In the genomic region with DNA sequence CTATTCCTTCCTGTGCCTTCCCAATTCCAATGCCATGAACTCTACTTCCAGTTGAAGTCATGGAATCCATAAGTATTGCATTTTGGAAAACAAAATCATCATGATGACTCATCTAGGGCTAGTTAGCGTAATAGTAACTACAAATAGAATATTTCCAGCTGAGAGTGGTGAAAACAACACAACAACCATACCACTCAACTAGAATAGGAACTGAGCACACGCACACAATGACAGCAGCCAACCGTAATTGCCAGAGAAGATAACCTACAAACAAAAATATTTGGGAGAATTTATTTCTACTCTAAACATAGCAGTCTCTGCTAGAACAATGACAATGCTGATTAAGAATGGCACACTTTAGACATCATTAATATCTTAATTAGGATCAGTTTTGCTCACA, we compare ENCODE assay signal across 22 cellular contexts.
DNase-seq lines count a peak whose midpoint lies in the region; ATAC-seq, FAIRE-seq and TF ChIP-seq lines count a peak whose summit lies in the region.
"Had no signal": no experiment of that assay in that cellular context is flagged by ENCODE, and none has a peak within 500 bp of the region (broad histone marks: within the 10 kb centered on the region; RNA-seq: fewer than 3 reads in every experiment).

No MANE protein-coding gene starts in this region.

- TF ChIP-seq CTCF in heart left ventricle (IDR thresholded peaks at IDR 0.05) (no peak), endothelial cell of umbilical vein (IDR thresholded peaks at IDR 0.05; ENCODE audit: extremely low read depth in 1 of 2, insufficient read depth in 1 of 2, low read depth in 1 of 2, low read length in 2 of 2) (no peak), left ventricle myocardium inferior (IDR thresholded peaks at IDR 0.05; ENCODE audit: borderline replicate concordance) (no peak)

- TF ChIP-seq POLR2A in heart left ventricle (IDR thresholded peaks at IDR 0.05) = no peak
- no peak for TF ChIP-seq POLR2A in endothelial cell of umbilical vein (IDR thresholded peaks at IDR 0.05; ENCODE audit: low read depth, low read length)

- H3K79me2 ChIP-seq in endothelial cell of umbilical vein (ENCODE audit: control insufficient read depth, insufficient read depth, low read length) = no peaks in the 10 kb centered on the region

- no peak overlapping the region for H3K4me2 ChIP-seq in endothelial cell of umbilical vein (ENCODE audit: insufficient read depth, low read length)
- H3K4me2 ChIP-seq: BLaER1 treated with 17β-estradiol and CSF1 and Interleukin-3, amounts not matched to agents 10 nM and 100 nM had no signal

- POLR2A ChIA-PET in endothelial cell of umbilical vein (lab: Charles Lee) = no interaction called here

- intact Hi-C loops in heart left ventricle (cut with DNase I) (no loop called here), cardiac septum (cut with DNase I) (no loop called here), endothelial cell of umbilical vein (cut with micrococcal nuclease) (no loop called here), left ventricle myocardium inferior (cut with micrococcal nuclease) (no loop called here)

- dilution Hi-C loops in endothelial cell of umbilical vein (cut with MboI; ENCODE audit: extremely low pct_ligation_motif_present, low sequenced_read_pairs) = no loop called here

- no peak for DNase-seq in heart left ventricle
- DNase-seq in cardiac septum (ENCODE audit: low spot score) = no peak
- DNase-seq in endothelial cell of umbilical vein (ENCODE audit: low read depth, low spot score) = no peak
- no peak for DNase-seq in left ventricle myocardium inferior
- DNase-seq in NK-92 (lab: John Stamatoyannopoulos, UW; ENCODE audit: unreplicated experiment) = no peak
- DNase-seq in caudate nucleus (lab: John Stamatoyannopoulos, UW) = no peak
- DNase-seq: BE2C; CD4-positive, alpha-beta T cell; CD8-positive, alpha-beta memory T cell; DMS 273 treated with DMSO at 0.1 percent for 48 hours; DMS79; EL; GDM1; GM23248; H7; HCEC 1CT had no signal

- H3K4me3 ChIP-seq in heart left ventricle (no peak overlapping the region), endothelial cell of umbilical vein (replicated peaks in 1 of 3; ENCODE audit: insufficient read depth in 1 of 3, low read depth in 1 of 3, low read length in 3 of 3) (no peak overlapping the region), left ventricle myocardium inferior (no peak overlapping the region)
- H3K4me3 ChIP-seq: BLaER1 treated with 17β-estradiol and CSF1 and Interleukin-3, amounts not matched to agents 10 nM and 100 nM; GM12878; GM23248 had no signal

- FAIRE-seq in endothelial cell of umbilical vein (lab: Jason Lieb, UNC) = no peak
- FAIRE-seq: D721Med, GM12878, GM19239, H1 had no signal

- H2AFZ ChIP-seq in endothelial cell of umbilical vein (ENCODE audit: low read depth, low read length) = no peak overlapping the region
- H2AFZ ChIP-seq: GM23248 had no signal

- H3K27me3 ChIP-seq in heart left ventricle = no peaks in the 10 kb centered on the region
- peaks cover 2 to 9% of the 10 kb centered on the region in 2 experiments for H3K27me3 ChIP-seq in endothelial cell of umbilical vein (ENCODE audit: control insufficient read depth in 2 of 2, insufficient read depth in 2 of 2, low read length in 2 of 2)
- no peaks in the 10 kb centered on the region for H3K27me3 ChIP-seq in left ventricle myocardium inferior (ENCODE audit: low read depth)
- H3K27me3 ChIP-seq: BE2C; BLaER1 treated with 17β-estradiol and CSF1 and Interleukin-3, amounts not matched to agents 10 nM and 100 nM had no signal

- BruUV-seq in endothelial cell of umbilical vein (replicated peaks; lab: Mats Ljungman, UMichigan) = no TSS peak

- 38 to 60% (median 58%) methylated on average over 3 of the region's 3 CpGs for WGBS in heart left ventricle, 4 donors

- peaks cover 0 to 3% (median 0%) of the 10 kb centered on the region in 9 donors for H3K36me3 ChIP-seq in heart left ventricle
- H3K36me3 ChIP-seq in endothelial cell of umbilical vein (ENCODE audit: control insufficient read depth in 2 of 2, extremely low read depth in 1 of 2, insufficient read depth in 2 of 2, low read length in 2 of 2) = no peaks in the 10 kb centered on the region
- H3K36me3 ChIP-seq in left ventricle myocardium inferior = peaks cover 9% of the 10 kb centered on the region
- H3K36me3 ChIP-seq: BE2C; BLaER1 treated with 17β-estradiol and CSF1 and Interleukin-3, amounts not matched to agents 10 nM and 100 nM had no signal

- no peaks in the 10 kb centered on the region for H3K9me1 ChIP-seq in endothelial cell of umbilical vein (replicated peaks; ENCODE audit: control insufficient read depth, extremely low read depth, insufficient read depth, low read length)

- peak overlapping the region in 9 of 12 donors; percentile 9 to 70 (median 41) for H3K27ac ChIP-seq in heart left ventricle
- no peak overlapping the region for H3K27ac ChIP-seq in endothelial cell of umbilical vein (ENCODE audit: insufficient read depth, low read depth, low read length)
- H3K27ac ChIP-seq in left ventricle myocardium inferior (replicated peaks) = peak overlapping the region; percentile 54
- H3K27ac ChIP-seq in caudate nucleus (ENCODE audit: low read depth, low read length) = no peak overlapping the region
- H3K27ac ChIP-seq: BLaER1 treated with 17β-estradiol and CSF1 and Interleukin-3, amounts not matched to agents 10 nM and 100 nM; GM23248 had no signal

- CTCF ChIA-PET in endothelial cell of umbilical vein (lab: Charles Lee) = no interaction called here

- no peaks in the 10 kb centered on the region for H3K9me3 ChIP-seq in heart left ventricle
- H3K9me3 ChIP-seq in endothelial cell of umbilical vein (replicated peaks; ENCODE audit: control insufficient read depth, insufficient read depth, low read length) = no peaks in the 10 kb centered on the region
- H3K9me3 ChIP-seq in left ventricle myocardium inferior (replicated peaks) = peaks cover 5% of the 10 kb centered on the region
- H3K9me3 ChIP-seq: BE2C; BLaER1 treated with 17β-estradiol and CSF1 and Interleukin-3, amounts not matched to agents 10 nM and 100 nM had no signal

- H3K4me1 ChIP-seq in heart left ventricle (peaks cover 0 to 25% (median 2%) of the 10 kb centered on the region in 12 donors), endothelial cell of umbilical vein (ENCODE audit: control insufficient read depth, extremely low read depth, insufficient read depth, low read length) (no peaks in the 10 kb centered on the region), left ventricle myocardium inferior (peaks cover 65% of the 10 kb centered on the region)
- H3K4me1 ChIP-seq: BE2C; BLaER1 treated with 17β-estradiol and CSF1 and Interleukin-3, amounts not matched to agents 10 nM and 100 nM had no signal

- no peaks in the 10 kb centered on the region for H4K20me1 ChIP-seq in endothelial cell of umbilical vein (replicated peaks; ENCODE audit: control insufficient read depth, extremely low read depth, insufficient read depth, low read length)
- H4K20me1 ChIP-seq: BLaER1 treated with 17β-estradiol and CSF1 and Interleukin-3, amounts not matched to agents 10 nM and 100 nM had no signal

- ATAC-seq in heart left ventricle = peak; percentile 79 to 90 (median 86)
- ATAC-seq in HG02852 (IDR thresholded peaks at IDR 0.05; ENCODE audit: unreplicated experiment) = no peak
- ATAC-seq: GM12878 had no signal

- no peak overlapping the region for H3K9ac ChIP-seq in endothelial cell of umbilical vein (replicated peaks; ENCODE audit: extremely low read depth, insufficient read depth, low read length)
- H3K9ac ChIP-seq: BLaER1 treated with 17β-estradiol and CSF1 and Interleukin-3, amounts not matched to agents 10 nM and 100 nM; GM23248 had no signal

TF ChIP-seq in endothelial cell of umbilical vein, 7 proteins besides CTCF, POLR2A, EP300 and RAD21:
- TF ChIP-seq JUN (IDR thresholded peaks at IDR 0.05; ENCODE audit: borderline replicate concordance, insufficient read depth, insufficient read length, low read depth) (peak; percentile 15), EZH2 (IDR thresholded peaks at IDR 0.05; ENCODE audit: borderline replicate concordance, low read depth, low read length, severe bottlenecking) (no peak)
TF ChIP-seq in endothelial cell of umbilical vein: peak in this region for 1.

Comparison
In these comparisons a context has a peak if more than half of its experiments do, and no peak if none do; other contexts are left out.
1. H3K27ac ChIP-seq: peak in heart left ventricle (9 of 12) and left ventricle myocardium inferior (single experiment); none in endothelial cell of umbilical vein (single experiment) and caudate nucleus (single experiment).